8 cellular contexts compared by ENCODE assay signal in genomic region chr3:123660900-123661299, GRCh38.
DNase-seq lines count a peak whose midpoint lies in the region; ATAC-seq and TF ChIP-seq lines count a peak whose summit lies in the region.

No MANE protein-coding gene starts in this region.

- H3K9me2 ChIP-seq in hepatocyte (replicated peaks; ENCODE audit: insufficient read depth) = no peaks in the 10 kb centered on the region

- H3K27me3 ChIP-seq in hepatocyte (no peaks in the 10 kb centered on the region), gastrocnemius medialis (no peaks in the 10 kb centered on the region)
- no peaks in the 10 kb centered on the region for H3K27me3 ChIP-seq in CD8-positive, alpha-beta T cell (ENCODE audit: insufficient read depth, low read length)

- ATAC-seq in gastrocnemius medialis = peak; percentile 64 to 71
- no peak for ATAC-seq in GM21619 (IDR thresholded peaks at IDR 0.05; ENCODE audit: unreplicated experiment)
- ATAC-seq in CD8-positive, alpha-beta T cell = no peak

- H3K27ac Mint-ChIP-seq in CD8-positive, alpha-beta T cell = no peak overlapping the region

- H3K36me3 Mint-ChIP-seq in CD8-positive, alpha-beta T cell = no peaks in the 10 kb centered on the region

- 24% methylated on average over 9 of the region's 9 CpGs for WGBS in hepatocyte (ENCODE audit: low lambda C conversion rate, missing lambda C conversion rate)

- H3K4me3 Mint-ChIP-seq in CD8-positive, alpha-beta T cell = no peak overlapping the region

- TF ChIP-seq CTCF in astrocyte of the cerebellum (IDR thresholded peaks at IDR 0.05; ENCODE audit: low read depth, low read length, missing control alignments) (no peak), hepatocyte (IDR thresholded peaks at IDR 0.05; ENCODE audit: poor library complexity) (no peak), gastrocnemius medialis (IDR thresholded peaks at IDR 0.05 in 4 of 5, conservative IDR thresholded peaks at IDR 0.05 in 1 of 5) (no peak)
- no peak for TF ChIP-seq CTCF in CD8-positive, alpha-beta T cell (IDR thresholded peaks at IDR 0.05)

- H3K4me3 ChIP-seq in astrocyte of the cerebellum (ENCODE audit: low read depth, low read length) (no peak overlapping the region), hepatocyte (no peak overlapping the region), gastrocnemius medialis (no peak overlapping the region)
- no peak overlapping the region for H3K4me3 ChIP-seq in CD8-positive, alpha-beta T cell (ENCODE audit: low read depth, low read length)

- H3K4me1 ChIP-seq in hepatocyte (ENCODE audit: insufficient read depth) (peaks cover 24% of the 10 kb centered on the region), gastrocnemius medialis (peaks cover 29 to 54% of the 10 kb centered on the region in 2 donors)
- H3K4me1 ChIP-seq in CD8-positive, alpha-beta T cell (ENCODE audit: insufficient read depth, low read length) = no peaks in the 10 kb centered on the region

- no peaks in the 10 kb centered on the region for H4K20me1 ChIP-seq in hepatocyte (ENCODE audit: insufficient read depth, poor library complexity, severe bottlenecking)

- TF ChIP-seq POLR2A in gastrocnemius medialis (IDR thresholded peaks at IDR 0.05) = no peak

- H3K36me3 ChIP-seq in hepatocyte (replicated peaks; ENCODE audit: insufficient read depth, low read depth) = no peaks in the 10 kb centered on the region
- H3K36me3 ChIP-seq in gastrocnemius medialis = no peaks in the 10 kb centered on the region
- H3K36me3 ChIP-seq in CD8-positive, alpha-beta T cell (ENCODE audit: insufficient read depth, low read length) = no peaks in the 10 kb centered on the region

- H3K4me1 Mint-ChIP-seq in CD8-positive, alpha-beta T cell (ENCODE audit: low read depth) = no peaks in the 10 kb centered on the region

- peaks cover 4% of the 10 kb centered on the region for H3K9me3 Mint-ChIP-seq in CD8-positive, alpha-beta T cell

- peak overlapping the region; percentile 12 for H3K4me2 ChIP-seq in hepatocyte

- H2AFZ ChIP-seq in hepatocyte = no peak overlapping the region

- no peaks in the 10 kb centered on the region for H3K79me2 ChIP-seq in hepatocyte

- CTCF ChIA-PET in CD8-positive, alpha-beta T cell (lab: Charles Lee) = interaction anchor here (1.1 to 1.8 kb wide), 4 partner anchors 9 to 62 kb away, joined by 3 to 4 read pairs (median 3); no protein-coding TSS in a partner anchor

- H3K9me3 ChIP-seq in hepatocyte (ENCODE audit: low read depth) (no peaks in the 10 kb centered on the region), gastrocnemius medialis (no peaks in the 10 kb centered on the region)
- peaks cover 4% of the 10 kb centered on the region for H3K9me3 ChIP-seq in CD8-positive, alpha-beta T cell (ENCODE audit: low read length)

- H3K27ac ChIP-seq in hepatocyte (peak overlapping the region; percentile 56), gastrocnemius medialis (peak overlapping the region; percentile 38 to 67 (median 48))
- no peak overlapping the region for H3K27ac ChIP-seq in CD8-positive, alpha-beta T cell (ENCODE audit: low read depth, low read length)

- DNase-seq in GOT3 (lab: John Stamatoyannopoulos, UW) (peak; percentile 73), astrocyte of the cerebellum (ENCODE audit: low read depth) (peak; percentile 97), hepatocyte (ENCODE audit: low spot score) (peak; percentile 80), gastrocnemius medialis (peak; percentile 52 to 75), cortex of kidney (lab: John Stamatoyannopoulos, UW) (no peak)
- DNase-seq in stimulated activated CD4-positive, alpha-beta T cell treated with anti-CD3 and anti-CD28 coated beads, Interleukin-4, amount 100 ng/mL, for 24 hours = no peak
- DNase-seq in CD8-positive, alpha-beta T cell = no peak

- H3K27me3 Mint-ChIP-seq in CD8-positive, alpha-beta T cell (ENCODE audit: low read depth) = peaks cover 14% of the 10 kb centered on the region

- POLR2A ChIA-PET in CD8-positive, alpha-beta T cell (lab: Charles Lee) = no interaction called here

- intact Hi-C loops in gastrocnemius medialis (cut with DNase I; ENCODE audit: low total_unique reads) = no loop called here
- intact Hi-C loops in CD8-positive, alpha-beta T cell (cut with DNase I, micrococcal nuclease) = no loop called here

- in situ Hi-C loops in astrocyte of the cerebellum (cut with HindIII; ENCODE audit: low sequenced_read_pairs) (no loop called here), gastrocnemius medialis (cut with MboI; ENCODE audit: low sequenced_read_pairs in 4 of 4) (no loop called here)

Comparison
In these comparisons a context has a peak if more than half of its experiments do, and no peak if none do; other contexts are left out.
1. DNase-seq: peak in GOT3 (single experiment), astrocyte of the cerebellum (single experiment), hepatocyte (single experiment) and gastrocnemius medialis (2 of 2); none in cortex of kidney (single experiment), stimulated activated CD4-positive, alpha-beta T cell treated with anti-CD3 and anti-CD28 coated beads, Interleukin-4, amount 100 ng/mL, for 24 hours (single experiment) and CD8-positive, alpha-beta T cell (0 of 7).
2. ATAC-seq: peak in gastrocnemius medialis (2 of 2); none in GM21619 (single experiment) and CD8-positive, alpha-beta T cell (single experiment).